Comparison of ENCODE assay signal across 8 cellular contexts in genomic region chr15:77870195-77871065, GRCh38.
DNase-seq lines count a peak whose midpoint lies in the region; ATAC-seq and TF ChIP-seq lines count a peak whose summit lies in the region.

No MANE protein-coding gene starts in this region.

- TF ChIP-seq EP300 in upper lobe of left lung (IDR thresholded peaks at IDR 0.05): no peak

- peak; percentile 53 for ATAC-seq in GM19455 (IDR thresholded peaks at IDR 0.05; ENCODE audit: unreplicated experiment)
- peak in 1 of 2 donors; percentile 63 for ATAC-seq in natural killer cell treated with Interleukin-12 subunit alpha and Interleukin-12 subunit beta and Interleukin-15 and Interleukin-18, amount 100 ng/mL, for 72 hours
- ATAC-seq in upper lobe of left lung (ENCODE audit: low FRiP score in 2 of 2): peak; percentile 70 to 80

- H3K9me3 ChIP-seq in upper lobe of left lung: no peaks in the 10 kb centered on the region

- H3K27me3 ChIP-seq in upper lobe of left lung: no peaks in the 10 kb centered on the region

- H3K4me3 Mint-ChIP-seq in natural killer cell treated with Interleukin-12 subunit alpha and Interleukin-12 subunit beta and Interleukin-15 and Interleukin-18, amount 100 ng/mL, for 72 hours: no peak overlapping the region

- H3K36me3 Mint-ChIP-seq in natural killer cell treated with Interleukin-12 subunit alpha and Interleukin-12 subunit beta and Interleukin-15 and Interleukin-18, amount 100 ng/mL, for 72 hours: no peaks in the 10 kb centered on the region

- no peaks in the 10 kb centered on the region for H3K9me3 Mint-ChIP-seq in natural killer cell treated with Interleukin-12 subunit alpha and Interleukin-12 subunit beta and Interleukin-15 and Interleukin-18, amount 100 ng/mL, for 72 hours

- H3K4me1 ChIP-seq in upper lobe of left lung: peaks cover 0 to 5% (median 0%) of the 10 kb centered on the region in 4 donors

- H3K4me3 ChIP-seq in upper lobe of left lung: no peak overlapping the region

- H3K4me1 Mint-ChIP-seq in natural killer cell treated with Interleukin-12 subunit alpha and Interleukin-12 subunit beta and Interleukin-15 and Interleukin-18, amount 100 ng/mL, for 72 hours (ENCODE audit: low read depth in 2 of 2): no peaks in the 10 kb centered on the region

- DNase-seq in C1 segment of cervical spinal cord (lab: John Stamatoyannopoulos, UW) (peak in 9 of 14 donors; percentile 10 to 49 (median 21)), NCI-H345 treated with DMSO at 0.1 percent for 48 hours (lab: John Stamatoyannopoulos, UW; ENCODE audit: unreplicated experiment) (peak; percentile 2), fibroblast of gingiva (ENCODE audit: low read depth) (peak; percentile 52), upper lobe of left lung (peak; percentile 31 to 65), NCI-H1694 treated with DMSO at 0.1 percent for 48 hours (lab: John Stamatoyannopoulos, UW) (no peak)
- peak; percentile 72 for DNase-seq in activated CD8-positive, alpha-beta memory T cell treated with anti-CD3 and anti-CD28 coated beads for 24 hours
- DNase-seq in natural killer cell treated with Interleukin-12 subunit alpha and Interleukin-12 subunit beta and Interleukin-15 and Interleukin-18, amount 100 ng/mL, for 72 hours (ENCODE audit: low spot score): peak; percentile 70

- no peaks in the 10 kb centered on the region for H3K36me3 ChIP-seq in upper lobe of left lung

- peak; percentile 78 to 90 (median 87) for TF ChIP-seq CTCF in upper lobe of left lung (IDR thresholded peaks at IDR 0.05)

- peaks cover 0 to 3% of the 10 kb centered on the region in 2 donors for H3K27me3 Mint-ChIP-seq in natural killer cell treated with Interleukin-12 subunit alpha and Interleukin-12 subunit beta and Interleukin-15 and Interleukin-18, amount 100 ng/mL, for 72 hours

- H3K27ac Mint-ChIP-seq in natural killer cell treated with Interleukin-12 subunit alpha and Interleukin-12 subunit beta and Interleukin-15 and Interleukin-18, amount 100 ng/mL, for 72 hours: no peak overlapping the region

- 34 to 63% methylated on average over 9 to 21 of the region's 21 CpGs for WGBS in upper lobe of left lung, 2 donors

- TF ChIP-seq POLR2A in upper lobe of left lung (IDR thresholded peaks at IDR 0.05): no peak

- no peak overlapping the region for H3K27ac ChIP-seq in upper lobe of left lung
